Comparison of ENCODE assay signal across 8 cellular contexts in the genomic region with DNA sequence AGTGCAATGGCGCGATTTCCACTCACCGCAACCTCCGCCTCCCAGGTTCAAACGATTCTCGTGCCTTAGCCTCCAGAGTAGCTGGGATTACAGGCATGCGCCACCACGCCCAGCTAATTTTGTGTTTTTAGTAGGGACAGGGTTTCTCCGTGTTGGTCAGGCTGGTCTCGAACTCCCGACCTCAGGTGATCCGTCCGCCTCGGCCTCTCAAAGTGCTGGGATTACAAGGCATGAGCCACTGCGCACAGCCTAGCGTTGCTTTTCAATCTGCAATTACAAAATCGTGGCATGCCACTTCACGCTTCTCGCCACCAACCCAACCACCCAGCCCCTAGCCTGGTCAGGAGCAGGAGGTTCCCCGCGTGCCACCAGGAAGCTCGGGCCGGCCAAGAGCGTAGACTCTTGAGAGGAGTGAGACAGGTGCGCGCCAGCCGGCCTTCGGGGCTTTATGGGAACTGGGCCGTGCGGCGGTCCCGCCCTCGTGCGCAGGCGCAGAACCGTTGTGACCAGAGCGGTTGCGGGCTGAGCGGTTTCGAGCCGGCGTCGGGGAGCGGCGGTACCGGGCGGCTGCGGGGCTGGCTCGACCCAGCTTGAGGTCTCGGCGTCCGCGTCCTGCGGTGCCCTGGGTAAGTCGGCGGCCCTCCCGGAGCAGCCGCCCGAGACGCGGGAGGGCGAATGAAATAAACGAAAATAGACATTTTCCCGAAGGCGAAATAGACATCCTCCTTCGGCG. TPM values are rescaled to one million over a fixed set of nuclear protein-coding genes. Genes with fewer than 3 reads are reported as not detected.
DNase-seq lines count a peak whose midpoint lies in the region; ATAC-seq and TF ChIP-seq lines count a peak whose summit lies in the region.

A gene (plus strand): TSS at position 500 of the 733 bp plus-strand sequence. CDS start 530 bp downstream, outside the sequence.

- no peaks in the 10 kb centered on the region for H4K20me1 ChIP-seq in H9 (ENCODE audit: control insufficient read depth, insufficient read depth, insufficient read length)

- H3K27ac ChIP-seq in CD4-positive, alpha-beta memory T cell (ENCODE audit: low read depth, low read length): no peak within 1 kb of the TSS
- no peak within 1 kb of the TSS for H3K27ac ChIP-seq in H9 (ENCODE audit: insufficient read length, low read depth, low read length)

- peaks cover 5% of the 10 kb centered on the region for H3K23me2 ChIP-seq in H9 (ENCODE audit: insufficient read length, low read depth, low read length, poor library complexity, severe bottlenecking)

- peak within 1 kb of the TSS; percentile 85 to 94 (median 88) for H3K4me3 Mint-ChIP-seq in CD4-positive, alpha-beta memory T cell
- peak within 1 kb of the TSS; percentile 85 to 93 for H3K4me3 Mint-ChIP-seq in H9
- peak within 1 kb of the TSS; percentile 85 for H3K4me3 Mint-ChIP-seq in chondrocyte (ENCODE audit: unreplicated experiment)

- no peaks in the 10 kb centered on the region for H3K79me2 ChIP-seq in H9 (ENCODE audit: insufficient read depth, low read length)

- no peak within 1 kb of the TSS for H4K91ac ChIP-seq in H9 (ENCODE audit: insufficient read length, low read depth, low read length)

- CTCF ChIA-PET in CD4-positive, alpha-beta memory T cell (lab: Charles Lee; ENCODE audit: partially characterized antibody): interaction anchor here (1.3 to 2.6 kb wide), 5 partner anchors 26 to 85 kb away, joined by 3 to 11 read pairs (median 5); no protein-coding TSS in a partner anchor

- H3K9ac ChIP-seq in H9 (ENCODE audit: extremely low read depth, insufficient read length, low read length): peak within 1 kb of the TSS; percentile 83

- DNase-seq in CD4-positive, alpha-beta memory T cell: peak; percentile 59 to 70 (median 68)
- DNase-seq in H9: peak; percentile 93
- peak; percentile 95 for DNase-seq in NCI-H2196 (lab: John Stamatoyannopoulos, UW; ENCODE audit: unreplicated experiment)
- DNase-seq in activated CD4-positive, alpha-beta T cell treated with anti-CD3 and anti-CD28 coated beads for 1 hour: peak; percentile 69
- DNase-seq in chondrocyte (ENCODE audit: low spot score): peak; percentile 95
- no peak for DNase-seq in kidney epithelial cell (ENCODE audit: low read depth)
- peak; percentile 48 to 74 for DNase-seq in stimulated activated CD4-positive, alpha-beta T cell treated with anti-CD3 and anti-CD28 coated beads, Interleukin-15, amount 100 ng/mL, for 1 hour (ENCODE audit: low read depth in 1 of 2, low spot score in 1 of 2)

- peaks cover 0 to 2% (median 0%) of the 10 kb centered on the region in 8 donors for H3K9me3 Mint-ChIP-seq in CD4-positive, alpha-beta memory T cell
- H3K9me3 Mint-ChIP-seq in H9 (no peaks in the 10 kb centered on the region; a peak in 1 of 5 replicates), chondrocyte (ENCODE audit: low read depth) (no peaks in the 10 kb centered on the region)

- no peak within 1 kb of the TSS for H2BK120ac ChIP-seq in H9 (ENCODE audit: low read depth, low read length, poor library complexity, severe bottlenecking)

- H3K4me1 ChIP-seq in CD4-positive, alpha-beta memory T cell (ENCODE audit: insufficient read depth, low read length): peaks cover 12% of the 10 kb centered on the region
- H3K4me1 ChIP-seq in H9 (ENCODE audit: insufficient read depth, low read length): no peaks in the 10 kb centered on the region

- no peak for TF ChIP-seq CTCF in H9 (conservative IDR thresholded peaks at IDR 0.05)
- TF ChIP-seq CTCF in chondrocyte (IDR thresholded peaks at IDR 0.05): no peak
- TF ChIP-seq CTCF in kidney epithelial cell (IDR thresholded peaks at IDR 0.05; ENCODE audit: insufficient read depth, low read length, poor library complexity, severe bottlenecking): no peak

- peak within 1 kb of the TSS in 5 of 7 donors; percentile 15 to 87 (median 72) for H3K27ac Mint-ChIP-seq in CD4-positive, alpha-beta memory T cell
- H3K27ac Mint-ChIP-seq in H9 (peak within 1 kb of the TSS in 1 of 3 experiments; percentile 70; a peak in 1 of 7 replicates), chondrocyte (ENCODE audit: unreplicated experiment) (no peak within 1 kb of the TSS)

- peaks cover 4% of the 10 kb centered on the region for H3K27me3 ChIP-seq in CD4-positive, alpha-beta memory T cell (ENCODE audit: insufficient read depth, low read length)
- H3K27me3 ChIP-seq in H9 (ENCODE audit: insufficient read depth, low read length) (no peaks in the 10 kb centered on the region), kidney epithelial cell (ENCODE audit: control insufficient read depth, insufficient read depth, low read length) (no peaks in the 10 kb centered on the region)

- H3K4me2 ChIP-seq in H9 (ENCODE audit: insufficient read depth, insufficient read length, low read length): peak within 1 kb of the TSS; percentile 95

- H2AFZ ChIP-seq in H9 (ENCODE audit: low read length): peak within 1 kb of the TSS; percentile 34

- H2BK5ac ChIP-seq in H9 (ENCODE audit: insufficient read length, low read length): no peak within 1 kb of the TSS

- POLR2A ChIA-PET in CD4-positive, alpha-beta memory T cell (lab: Charles Lee; ENCODE audit: partially characterized antibody): interaction anchor here (0.8 to 1.3 kb wide), 2 partner anchors 35 to 1345 kb away, joined by 3 read pairs; a partner anchor contains a TSS

- H3K27me3 Mint-ChIP-seq in CD4-positive, alpha-beta memory T cell: peaks cover 10 to 16% of the 10 kb centered on the region in 2 donors
- H3K27me3 Mint-ChIP-seq in H9 (ENCODE audit: low read depth) (peaks cover 48% of the 10 kb centered on the region), chondrocyte (ENCODE audit: low read depth) (peaks cover 38% of the 10 kb centered on the region)

- H3K14ac ChIP-seq in H9 (ENCODE audit: insufficient read depth, low read length): peak within 1 kb of the TSS; percentile 86

- no CpG with 5 or more reads among the region's 67 CpGs for WGBS in H9 (ENCODE audit: extremely low coverage, insufficient read length, low lambda C conversion rate)

- intact Hi-C loops in CD4-positive, alpha-beta memory T cell (cut with micrococcal nuclease): no loop called here

- H2BK15ac ChIP-seq in H9 (ENCODE audit: low read depth, low read length): 0 out of 2 replicates have a peak within 1 kb of the TSS, but pooled peaks have one; percentile 5

- no peak within 1 kb of the TSS for H3T11ph ChIP-seq in H9 (ENCODE audit: low read length)

- H4K8ac ChIP-seq in H9 (replicated peaks; ENCODE audit: insufficient read length, low read depth, low read length): no peak within 1 kb of the TSS

- H2BK20ac ChIP-seq in H9 (ENCODE audit: low read depth, low read length, poor library complexity, severe bottlenecking): no peak within 1 kb of the TSS

- ATAC-seq in GM21717 (IDR thresholded peaks at IDR 0.05; ENCODE audit: unreplicated experiment): no peak

- H3K4me3 ChIP-seq in CD4-positive, alpha-beta memory T cell (ENCODE audit: low read length in 2 of 2): peak within 1 kb of the TSS; percentile 52 to 54
- H3K4me3 ChIP-seq in kidney epithelial cell (ENCODE audit: low read depth, low read length): peak within 1 kb of the TSS; percentile 71

- H3K79me1 ChIP-seq in H9 (ENCODE audit: insufficient read depth, low read depth, low read length, poor library complexity, severe bottlenecking): no peaks in the 10 kb centered on the region

- H3K36me3 ChIP-seq in CD4-positive, alpha-beta memory T cell (ENCODE audit: insufficient read depth, low read length): no peaks in the 10 kb centered on the region
- no peaks in the 10 kb centered on the region for H3K36me3 ChIP-seq in kidney epithelial cell (ENCODE audit: control insufficient read depth, insufficient read depth, low read length)

- no peak within 1 kb of the TSS for H2AK5ac ChIP-seq in H9 (ENCODE audit: insufficient read length, low read length)

- no peak within 1 kb of the TSS for H3K18ac ChIP-seq in H9 (ENCODE audit: insufficient read length, low read depth, low read length)

- H4K5ac ChIP-seq in H9 (ENCODE audit: insufficient read length, low read depth, low read length): no peak within 1 kb of the TSS

- H3K9me3 ChIP-seq in CD4-positive, alpha-beta memory T cell (ENCODE audit: control insufficient read depth in 1 of 2, low read length in 2 of 2): no peaks in the 10 kb centered on the region
- H3K9me3 ChIP-seq in H9 (ENCODE audit: control insufficient read depth, low read depth, low read length): no peaks in the 10 kb centered on the region

- H3K4ac ChIP-seq in H9 (ENCODE audit: low read depth, low read length): no peak within 1 kb of the TSS

- peak within 1 kb of the TSS; percentile 15 for H2BK12ac ChIP-seq in H9 (ENCODE audit: insufficient read length, low read depth, low read length)

- H3K23ac ChIP-seq in H9 (ENCODE audit: insufficient read length, low read depth, low read length): no peak within 1 kb of the TSS

- peaks cover 5 to 15% (median 11%) of the 10 kb centered on the region in 4 donors for H3K4me1 Mint-ChIP-seq in CD4-positive, alpha-beta memory T cell
- H3K4me1 Mint-ChIP-seq in H9 (peaks cover 17 to 22% of the 10 kb centered on the region in 2 experiments), chondrocyte (ENCODE audit: low read depth) (peaks cover 6% of the 10 kb centered on the region)

- no peak within 1 kb of the TSS for H3K56ac ChIP-seq in H9 (ENCODE audit: insufficient read length, low read depth, low read length)

- H3K36me3 Mint-ChIP-seq in CD4-positive, alpha-beta memory T cell: no peaks in the 10 kb centered on the region
- H3K36me3 Mint-ChIP-seq in H9 (ENCODE audit: insufficient read depth in 1 of 3, low read depth in 3 of 3) (peaks cover 0 to 13% (median 6%) of the 10 kb centered on the region in 3 experiments; a peak in 3 of 7 replicates), chondrocyte (ENCODE audit: low read depth) (no peaks in the 10 kb centered on the region)

RNA-seq across cellular contexts. Expression of the gene that starts here (rescaled TPM):
- 1 to 10 TPM; 1.2 to 2.1 TPM for total RNA-seq in CD4-positive, alpha-beta memory T cell
- 1 to 10 TPM; 1.4 to 1.9 TPM for polyA plus RNA-seq in CD4-positive, alpha-beta memory T cell
- 30.9 and 31.1 TPM in 2 replicates for total RNA-seq in H9 (2021)
- total RNA-seq in chondrocyte: 3.5 to 6.2 TPM (median 6.0 TPM) in 3 replicates
- 20.3 and 21.7 TPM in 2 replicates for total RNA-seq in kidney epithelial cell
